11 cellular contexts compared by ENCODE assay signal in genomic region chr10:30747633-30748032, GRCh38.
DNase-seq lines count a peak whose midpoint lies in the region; ATAC-seq and TF ChIP-seq lines count a peak whose summit lies in the region.
"Had no signal": no experiment of that assay in that cellular context is flagged by ENCODE, and none has a peak within 500 bp of the region (broad histone marks: within the 10 kb centered on the region; RNA-seq: fewer than 3 reads in every experiment).

No MANE protein-coding gene starts in this region.

- no peak overlapping the region for H3K27ac ChIP-seq in tibial artery
- H3K27ac ChIP-seq: upper lobe of right lung had no signal

- no peak for TF ChIP-seq CTCF in tibial artery (IDR thresholded peaks at IDR 0.05)

- peaks cover 0 to 4% (median 0%) of the 10 kb centered on the region in 4 donors for H3K4me1 ChIP-seq in tibial artery

- H3K36me3 ChIP-seq in tibial artery, result no peaks in the 10 kb centered on the region
- H3K36me3 ChIP-seq: upper lobe of right lung had no signal

- intact Hi-C loops in tibial artery (cut with DNase I; ENCODE audit: low total_unique reads), result no loop called here

- H3K27me3 ChIP-seq in tibial artery, result no peaks in the 10 kb centered on the region
- H3K27me3 ChIP-seq: upper lobe of right lung had no signal

- ATAC-seq in HG03520 (IDR thresholded peaks at IDR 0.05; ENCODE audit: unreplicated experiment), result no peak
- no peak for ATAC-seq in GM21526 (IDR thresholded peaks at IDR 0.05; ENCODE audit: low FRiP score, unreplicated experiment)
- ATAC-seq: upper lobe of right lung had no signal

- no peak overlapping the region for H3K4me3 ChIP-seq in tibial artery
- H3K4me3 ChIP-seq: upper lobe of right lung had no signal

- H3K9me3 ChIP-seq in tibial artery, result no peaks in the 10 kb centered on the region
- H3K9me3 ChIP-seq: upper lobe of right lung had no signal

- peak; percentile 48 for DNase-seq in AG08396 (ENCODE audit: low spot score)
- DNase-seq in HCEC 1CT, result peak; percentile 65
- peak; percentile 48 to 55 for DNase-seq in activated T-cell treated with anti-CD3 and anti-CD28 coated beads, Interleukin-2, amount 50 U/mL, for 48 hours
- DNase-seq in iPS-NIHi7 (ENCODE audit: extremely low spot score), result peak; percentile 37
- DNase-seq in effector CD8-positive, alpha-beta T cell (lab: John Stamatoyannopoulos, UW), result no peak
- DNase-seq in tibial artery, result no peak
- DNase-seq: anterior cingulate cortex, Calu3, upper lobe of right lung had no signal

Comparison
In these comparisons a context has a peak if more than half of its experiments do, and no peak if none do; other contexts are left out.
1. DNase-seq: peak in AG08396 (single experiment), HCEC 1CT (single experiment), activated T-cell treated with anti-CD3 and anti-CD28 coated beads, Interleukin-2, amount 50 U/mL, for 48 hours (2 of 2) and iPS-NIHi7 (single experiment); none in effector CD8-positive, alpha-beta T cell (single experiment) and tibial artery (0 of 2).